4 cellular contexts compared by ENCODE assay signal in genomic region chr4:16767251-16767650, GRCh38.
"Had no signal": no experiment of that assay in that cellular context is flagged by ENCODE, and none has a peak within 500 bp of the region (broad histone marks: within the 10 kb centered on the region; RNA-seq: fewer than 3 reads in every experiment).

No MANE protein-coding gene starts in this region.

- H3K27ac Mint-ChIP-seq: GM23338 had no signal

- DNase-seq: H9, HCEC 1CT, IMR-90 had no signal

- H3K9me3 Mint-ChIP-seq: GM23338, H9 had no signal

- ATAC-seq: GM23338 had no signal

- H3K4me3 ChIP-seq: GM23338 had no signal

- H3K4me3 Mint-ChIP-seq: GM23338, H9 had no signal
